In genomic region chr16:22191089-22191965, GRCh38 we compare ENCODE assay signal across 8 cellular contexts. TPM values are rescaled to one million over a fixed set of nuclear protein-coding genes. Genes with fewer than 3 reads are reported as not detected.
DNase-seq lines count a peak whose midpoint lies in the region; ATAC-seq and TF ChIP-seq lines count a peak whose summit lies in the region.

No MANE protein-coding gene starts in this region.

- H2BK15ac ChIP-seq in IMR-90 (ENCODE audit: low read depth, low read length) = peak overlapping the region; percentile 62; the same call in 2 of the 3 replicates

- peaks cover 0 to 3% of the 10 kb centered on the region in 2 experiments; a peak in 1 of 4 replicates for H3K79me1 ChIP-seq in IMR-90 (ENCODE audit: low read depth in 1 of 2, low read length in 2 of 2)

- H4K91ac ChIP-seq in IMR-90 (ENCODE audit: insufficient read depth, low read depth, low read length) = peak overlapping the region; percentile 82

- peak overlapping the region; percentile 55 for H4K5ac ChIP-seq in IMR-90 (ENCODE audit: low read depth, low read length)

- H2BK20ac ChIP-seq in IMR-90 (ENCODE audit: low read depth, low read length) = peak overlapping the region; percentile 31

- H2AK5ac ChIP-seq in IMR-90 (ENCODE audit: low read depth, low read length) = peak overlapping the region; percentile 82; the same call in 1 of the 2 replicates

- peak overlapping the region; percentile 77 for H2BK5ac ChIP-seq in IMR-90 (ENCODE audit: low read depth, low read length, poor library complexity, severe bottlenecking)

- TF ChIP-seq POLR2A in IMR-90 (IDR thresholded peaks at IDR 0.05; ENCODE audit: low read depth, low read length) = peak; percentile 91

- POLR2A ChIA-PET in IMR-90 (lab: Charles Lee; ENCODE audit: unreplicated experiment) = interaction anchor here (0.6 kb wide), 2 partner anchors 15 to 45 kb away, joined by 3 to 4 read pairs; partner anchors contain the start of gene EEF2K

- in situ Hi-C loops in IMR-90 (cut with MboI; ENCODE audit: low sequenced_read_pairs) = no loop called here

- DNase-seq in COR-L47 (lab: John Stamatoyannopoulos, UW) (peak; percentile 88), IMR-90 (peak; percentile 97), activated T-cell treated with anti-CD3 and anti-CD28 coated beads for 4 hours (peak; percentile 98), epithelial cell of prostate (ENCODE audit: low read depth, low spot score) (peak; percentile 80)
- peak; percentile 99 for DNase-seq in stimulated activated CD8-positive, alpha-beta memory T cell treated with anti-CD3 and anti-CD28 coated beads, Interleukin-4, amount 100 ng/mL, for 48 hours

- no peaks in the 10 kb centered on the region for H3K79me2 ChIP-seq in OCI-LY3 (ENCODE audit: low read length)

- intact Hi-C loops in IMR-90 (cut with micrococcal nuclease) = no loop called here

- H3K23ac ChIP-seq in IMR-90 (ENCODE audit: low read depth, low read length) = peak overlapping the region; percentile 81; the same call in 1 of the 2 replicates

- peaks cover 4% of the 10 kb centered on the region; the same call in 1 of the 2 replicates for H3K4me1 ChIP-seq in IMR-90 (ENCODE audit: control insufficient read depth, insufficient read depth, low read length)
- peaks cover 55% of the 10 kb centered on the region for H3K4me1 ChIP-seq in OCI-LY3 (ENCODE audit: low read length)
- peaks cover 37% of the 10 kb centered on the region in 2 donors for H3K4me1 ChIP-seq in mucosa of rectum (ENCODE audit: control insufficient read depth in 2 of 2, insufficient read depth in 2 of 2, low read length in 2 of 2)

- no peak; the same call in 1 of the 2 replicates for TF ChIP-seq RAD21 in IMR-90 (IDR thresholded peaks at IDR 0.05; ENCODE audit: low read length)

- H3K4ac ChIP-seq in IMR-90 (ENCODE audit: low read depth, low read length) = peak overlapping the region; percentile 91

- H3K4me2 ChIP-seq in IMR-90 (ENCODE audit: low read depth, low read length) = peak overlapping the region; percentile 81
- peak overlapping the region; percentile 87 for H3K4me2 ChIP-seq in OCI-LY3 (ENCODE audit: low read length)

- H3K9me1 ChIP-seq in IMR-90 (ENCODE audit: insufficient read depth, low read length) = peaks cover 7% of the 10 kb centered on the region; the same call in 1 of the 2 replicates

- H4K8ac ChIP-seq in IMR-90 (ENCODE audit: low read depth in 2 of 2, low read length in 2 of 2) = peak overlapping the region; percentile 69 to 94

- H2AK9ac ChIP-seq in IMR-90 (replicated peaks; ENCODE audit: low read depth, low read length, poor library complexity) = peak overlapping the region; percentile 89

- no peaks in the 10 kb centered on the region for H4K20me1 ChIP-seq in IMR-90 (ENCODE audit: insufficient read depth, low read length)
- H4K20me1 ChIP-seq in OCI-LY3 (ENCODE audit: insufficient read depth, low read length) = no peaks in the 10 kb centered on the region

- peak overlapping the region; percentile 58 for H3K18ac ChIP-seq in IMR-90 (ENCODE audit: low read depth, low read length)

- H3K9me3 ChIP-seq in IMR-90 (ENCODE audit: control insufficient read depth, insufficient read depth, low read length) (no peaks in the 10 kb centered on the region), OCI-LY3 (ENCODE audit: insufficient read depth, low read length) (no peaks in the 10 kb centered on the region), mucosa of rectum (ENCODE audit: control insufficient read depth in 2 of 2, low read length in 2 of 2) (no peaks in the 10 kb centered on the region)

- WGBS in IMR-90 (ENCODE audit: extremely low coverage in 2 of 2, insufficient read length in 1 of 2), 2 experiments = 0% methylated on average over 4 of the region's 33 CpGs; no CpG with 5 or more reads in 1 of the 2 experiments

- TF ChIP-seq CTCF in IMR-90 (conservative IDR thresholded peaks at IDR 0.05; ENCODE audit: low read depth, low read length) = no peak
- no peak for TF ChIP-seq CTCF in OCI-LY3 (IDR thresholded peaks at IDR 0.05; ENCODE audit: low read depth, low read length)

- H3K36me3 ChIP-seq in IMR-90 (ENCODE audit: control insufficient read depth, insufficient read depth, low read length) (no peaks in the 10 kb centered on the region), OCI-LY3 (replicated peaks; ENCODE audit: low read depth, low read length) (peaks cover 4% of the 10 kb centered on the region), mucosa of rectum (ENCODE audit: control insufficient read depth in 2 of 2, insufficient read depth in 2 of 2, low read length in 2 of 2) (no peaks in the 10 kb centered on the region)

- CTCF ChIA-PET in IMR-90 (lab: Yijun Ruan, JAX) = interaction anchor here (0.6 to 1.5 kb wide), 4 partner anchors 15 to 190 kb away, joined by 3 to 5 read pairs (median 3); partner anchors contain the start of gene EEF2K

- peak overlapping the region; percentile 64 for H3K56ac ChIP-seq in IMR-90 (ENCODE audit: extremely low read depth, insufficient read depth, low read length)

- dilution Hi-C loops in IMR-90 (cut with HindIII; ENCODE audit: low sequenced_read_pairs, unreplicated experiment) = no loop called here

- TSS peak; percentile 82 for BruUV-seq in IMR-90 (replicated peaks; lab: Mats Ljungman, UMichigan)

- no peaks in the 10 kb centered on the region for H3K27me3 ChIP-seq in IMR-90 (ENCODE audit: control insufficient read depth, insufficient read depth, low read length)
- no peaks in the 10 kb centered on the region for H3K27me3 ChIP-seq in OCI-LY3 (ENCODE audit: low read depth, low read length)
- no peaks in the 10 kb centered on the region for H3K27me3 ChIP-seq in mucosa of rectum (ENCODE audit: control insufficient read depth in 2 of 2, insufficient read depth in 2 of 2, low read length in 2 of 2)

- peak overlapping the region; percentile 97 for H3K14ac ChIP-seq in IMR-90 (replicated peaks; ENCODE audit: low read depth, low read length)

- peak overlapping the region; percentile 98 for H2AFZ ChIP-seq in IMR-90 (replicated peaks; ENCODE audit: low read length, poor library complexity)
- peak overlapping the region; percentile 95; the same call in 1 of the 2 replicates for H2AFZ ChIP-seq in OCI-LY3 (ENCODE audit: low read depth, low read length)

- H3K27ac ChIP-seq in IMR-90 (ENCODE audit: insufficient read depth, low read length) = peak overlapping the region; percentile 82
- H3K27ac ChIP-seq in OCI-LY3 (ENCODE audit: low read length) = peak overlapping the region; percentile 91
- H3K27ac ChIP-seq in epithelial cell of prostate = peak overlapping the region; percentile 87
- peak overlapping the region; percentile 99 for H3K27ac ChIP-seq in mucosa of rectum (ENCODE audit: low read depth in 2 of 2, low read length in 2 of 2)

- ATAC-seq in GM21526 (IDR thresholded peaks at IDR 0.05; ENCODE audit: low FRiP score, unreplicated experiment) = peak; percentile 14
- ATAC-seq in IMR-90 (ENCODE audit: low read depth) = peak; percentile 59

- H2BK120ac ChIP-seq in IMR-90 (ENCODE audit: low read depth, low read length) = peak overlapping the region; percentile 75

- H3K4me3 ChIP-seq in IMR-90 (ENCODE audit: insufficient read depth, low read depth, low read length) (peak overlapping the region; percentile 57), OCI-LY3 (ENCODE audit: low read length) (peak overlapping the region; percentile 79), mucosa of rectum (ENCODE audit: low read length in 2 of 2) (peak overlapping the region; percentile 76 to 87)

- H3K9ac ChIP-seq in IMR-90 (ENCODE audit: low read depth, low read length) (peak overlapping the region; percentile 78), OCI-LY3 (ENCODE audit: low read length) (peak overlapping the region; percentile 91), mucosa of rectum (ENCODE audit: low read depth in 1 of 2, low read length in 2 of 2) (peak overlapping the region; percentile 84 to 93)

TF ChIP-seq in IMR-90, 13 proteins besides CTCF, POLR2A, EP300 and RAD21 (continues in another document):
- no peak for TF ChIP-seq RCOR1 (IDR thresholded peaks at IDR 0.05; ENCODE audit: insufficient replicate concordance, low read length)
- TF ChIP-seq USF2 (IDR thresholded peaks at IDR 0.05; ENCODE audit: low read depth, low read length) = no peak
- peak; percentile 13; the same call in 1 of the 2 replicates for TF ChIP-seq MXI1 (IDR thresholded peaks at IDR 0.05; ENCODE audit: borderline replicate concordance, low read depth, low read length)
- no peak for TF ChIP-seq ELK1 (IDR thresholded peaks at IDR 0.05; ENCODE audit: borderline replicate concordance, low read depth, low read length)
- TF ChIP-seq NFE2L2 (IDR thresholded peaks at IDR 0.05; ENCODE audit: low read depth, low read length) = no peak
- 0 out of 2 replicates have a peak, but pooled peaks have one; percentile 49 for TF ChIP-seq CHD1 (IDR thresholded peaks at IDR 0.05; ENCODE audit: low read depth, low read length)
- TF ChIP-seq CEBPB (IDR thresholded peaks at IDR 0.05; ENCODE audit: low read depth, low read length) = peak; percentile 45; the same call in 1 of the 2 replicates
- no peak for TF ChIP-seq SMC3 (IDR thresholded peaks at IDR 0.05; ENCODE audit: low read depth, low read length)
- no peak; the same call in none of the 2 replicates for TF ChIP-seq MAZ (IDR thresholded peaks at IDR 0.05; ENCODE audit: borderline replicate concordance, low read depth, low read length)
- TF ChIP-seq MAFK (IDR thresholded peaks at IDR 0.05; ENCODE audit: low read depth, low read length) = no peak

RNA-seq across cellular contexts. Expression of gene EEF2K, which starts 14.8 kb away (rescaled TPM):
- total RNA-seq in IMR-90 (2012; rRNA removed) = 9.7 and 10.3 TPM in 2 replicates
- polyA plus RNA-seq in IMR-90 (2012; rRNA removed) = 16.5 and 19.1 TPM in 2 replicates
- polyA plus RNA-seq in IMR-90 (2012; cell fraction: cytosol; rRNA removed) = 6.2 and 9.4 TPM in 2 replicates
- 27.4 and 28.6 TPM in 2 replicates for polyA plus RNA-seq in IMR-90 (2012; cell fraction: nucleus; rRNA removed; ENCODE audit: low replicate concordance)

RNA-seq across cellular contexts. Expression of gene SDR42E2, which starts 29.0 kb away (rescaled TPM):
- total RNA-seq in IMR-90 (2012; rRNA removed) = not detected in 2 replicates
- polyA plus RNA-seq in IMR-90 (2012; rRNA removed) = not detected in 2 replicates
- not detected in 2 replicates for polyA plus RNA-seq in IMR-90 (2012; cell fraction: cytosol; rRNA removed)
- not detected in 2 replicates for polyA plus RNA-seq in IMR-90 (2012; cell fraction: nucleus; rRNA removed; ENCODE audit: low replicate concordance)

Comparison
In these comparisons a context has a peak if more than half of its experiments do, and no peak if none do; other contexts are left out.
1. Peak in every context shown above with its lines: DNase-seq, ATAC-seq, H3K4me3 ChIP-seq and H3K27ac ChIP-seq.